Comparison of ENCODE assay signal across 19 cellular contexts in genomic region chr5:154571325-154572035, GRCh38.
DNase-seq lines count a peak whose midpoint lies in the region; ATAC-seq and TF ChIP-seq lines count a peak whose summit lies in the region.
"Had no signal": no experiment of that assay in that cellular context is flagged by ENCODE, and none has a peak within 500 bp of the region (broad histone marks: within the 10 kb centered on the region; RNA-seq: fewer than 3 reads in every experiment).

No MANE protein-coding gene starts in this region.

- H3K9me3 ChIP-seq in mesodermal cell (ENCODE audit: control insufficient read depth, low read length): no peaks in the 10 kb centered on the region
- H3K9me3 ChIP-seq: A549, Caco-2, HAP-1 had no signal

- H3K79me2 ChIP-seq in GM23338 (replicated peaks; ENCODE audit: insufficient read depth): no peaks in the 10 kb centered on the region

- CTCF ChIA-PET in WTC11 (lab: Charles Lee): interaction anchor here (1.0 to 3.5 kb wide), 2 partner anchors 50 to 401 kb away, joined by 3 to 23 read pairs; no protein-coding TSS in a partner anchor

- peak overlapping the region; percentile 88 for H2AFZ ChIP-seq in GM23338

- POLR2A ChIA-PET in WTC11 (lab: Charles Lee): no interaction called here

- no peaks in the 10 kb centered on the region for H3K27me3 ChIP-seq in GM23338 (ENCODE audit: insufficient read depth)

- H3K4me2 ChIP-seq in GM23338: no peak overlapping the region
- H3K4me2 ChIP-seq: A549 had no signal

- peaks cover 15% of the 10 kb centered on the region for H3K4me1 ChIP-seq in GM23338 (ENCODE audit: insufficient read depth)
- peaks cover 37% of the 10 kb centered on the region for H3K4me1 ChIP-seq in mesodermal cell (ENCODE audit: control insufficient read depth, insufficient read depth, low read length, poor library complexity, severe bottlenecking)
- H3K4me1 ChIP-seq: Caco-2 had no signal

- H3K27ac ChIP-seq in GM23338 (ENCODE audit: low read depth) (no peak overlapping the region), mesodermal cell (ENCODE audit: low read depth, low read length, severe bottlenecking) (peak overlapping the region; percentile 60)
- H3K27ac ChIP-seq: 22Rv1, A549, C4-2B had no signal

- no peaks in the 10 kb centered on the region for H3K9me2 ChIP-seq in GM23338 (ENCODE audit: insufficient read depth)

- H3K36me3 ChIP-seq in GM23338 (ENCODE audit: insufficient read depth) (no peaks in the 10 kb centered on the region), mesodermal cell (ENCODE audit: control insufficient read depth, insufficient read depth, low read length) (no peaks in the 10 kb centered on the region)
- H3K36me3 ChIP-seq: HAP-1 had no signal

- H3K27me3 Mint-ChIP-seq in GM23338 (ENCODE audit: insufficient read depth, low read depth, poor library complexity): peaks cover 8% of the 10 kb centered on the region
- peaks cover 4% of the 10 kb centered on the region for H3K27me3 Mint-ChIP-seq in WTC11 (ENCODE audit: low read depth)
- peaks cover 59% of the 10 kb centered on the region for H3K27me3 Mint-ChIP-seq in osteocyte (ENCODE audit: unreplicated experiment)
- peaks cover 18% of the 10 kb centered on the region for H3K27me3 Mint-ChIP-seq in activated T-helper 1 cell treated with anti-CD3 and anti-CD28 coated beads, Interleukin-12 subunit alpha, Interleukin-12 subunit beta, Interleukin-2, Interleukin-4 antibody, amounts not matched to agents 30 ng/mL and 10 ng/mL and 1 ng/mL, durations not matched to agents 14 hours and 24 hours and 36 hours (ENCODE audit: insufficient read depth)

- ATAC-seq in GM23338 (peak; percentile 60), WTC11 (peak; percentile 63)
- ATAC-seq: A549 had no signal

- H3K9me3 Mint-ChIP-seq in GM23338 (no peaks in the 10 kb centered on the region), WTC11 (no peaks in the 10 kb centered on the region), osteocyte (ENCODE audit: unreplicated experiment) (no peaks in the 10 kb centered on the region)
- H3K9me3 Mint-ChIP-seq in activated T-helper 1 cell treated with anti-CD3 and anti-CD28 coated beads, Interleukin-12 subunit alpha, Interleukin-12 subunit beta, Interleukin-2, Interleukin-4 antibody, amounts not matched to agents 30 ng/mL and 10 ng/mL and 1 ng/mL, durations not matched to agents 14 hours and 24 hours and 36 hours: no peaks in the 10 kb centered on the region
- H3K9me3 Mint-ChIP-seq: CD4-positive, alpha-beta T cell had no signal

- no peaks in the 10 kb centered on the region for H4K20me1 ChIP-seq in GM23338 (replicated peaks; ENCODE audit: insufficient read depth)

- H3F3A ChIP-seq in GM23338 (replicated peaks; ENCODE audit: low read depth): 0 out of 2 replicates have a peak, but pooled peaks cover 7% of the 10 kb centered on the region

- H3K27ac Mint-ChIP-seq in GM23338 (no peak overlapping the region), WTC11 (no peak overlapping the region), osteocyte (ENCODE audit: unreplicated experiment) (no peak overlapping the region)
- H3K27ac Mint-ChIP-seq in activated T-helper 1 cell treated with anti-CD3 and anti-CD28 coated beads, Interleukin-12 subunit alpha, Interleukin-12 subunit beta, Interleukin-2, Interleukin-4 antibody, amounts not matched to agents 30 ng/mL and 10 ng/mL and 1 ng/mL, durations not matched to agents 14 hours and 24 hours and 36 hours: no peak overlapping the region
- H3K27ac Mint-ChIP-seq: CD4-positive, alpha-beta T cell had no signal

- H3K36me3 Mint-ChIP-seq in GM23338 (ENCODE audit: low read depth) (no peaks in the 10 kb centered on the region), WTC11 (no peaks in the 10 kb centered on the region), osteocyte (ENCODE audit: unreplicated experiment) (no peaks in the 10 kb centered on the region)
- no peaks in the 10 kb centered on the region for H3K36me3 Mint-ChIP-seq in activated T-helper 1 cell treated with anti-CD3 and anti-CD28 coated beads, Interleukin-12 subunit alpha, Interleukin-12 subunit beta, Interleukin-2, Interleukin-4 antibody, amounts not matched to agents 30 ng/mL and 10 ng/mL and 1 ng/mL, durations not matched to agents 14 hours and 24 hours and 36 hours (ENCODE audit: low read depth)

- H3K4me3 Mint-ChIP-seq in GM23338 (no peak overlapping the region), WTC11 (no peak overlapping the region), osteocyte (ENCODE audit: unreplicated experiment) (no peak overlapping the region)
- no peak overlapping the region for H3K4me3 Mint-ChIP-seq in activated T-helper 1 cell treated with anti-CD3 and anti-CD28 coated beads, Interleukin-12 subunit alpha, Interleukin-12 subunit beta, Interleukin-2, Interleukin-4 antibody, amounts not matched to agents 30 ng/mL and 10 ng/mL and 1 ng/mL, durations not matched to agents 14 hours and 24 hours and 36 hours
- H3K4me3 Mint-ChIP-seq: CD4-positive, alpha-beta T cell had no signal

- intact Hi-C loops in activated T-helper 1 cell treated with anti-CD3 and anti-CD28 coated beads, Interleukin-12 subunit alpha, Interleukin-12 subunit beta, Interleukin-2, Interleukin-4 antibody, amounts not matched to agents 30 ng/mL and 10 ng/mL and 1 ng/mL, durations not matched to agents 14 hours and 24 hours and 36 hours (cut with micrococcal nuclease): no loop called here

- H3K4me1 Mint-ChIP-seq in GM23338 (peaks cover 11% of the 10 kb centered on the region), WTC11 (peaks cover 15% of the 10 kb centered on the region), osteocyte (ENCODE audit: unreplicated experiment) (no peaks in the 10 kb centered on the region)
- H3K4me1 Mint-ChIP-seq in activated T-helper 1 cell treated with anti-CD3 and anti-CD28 coated beads, Interleukin-12 subunit alpha, Interleukin-12 subunit beta, Interleukin-2, Interleukin-4 antibody, amounts not matched to agents 30 ng/mL and 10 ng/mL and 1 ng/mL, durations not matched to agents 14 hours and 24 hours and 36 hours (ENCODE audit: low read depth): no peaks in the 10 kb centered on the region

- TF ChIP-seq CTCF in GM23338 (conservative IDR thresholded peaks at IDR 0.05; ENCODE audit: low read depth in 2 of 2) (no peak), WTC11 (IDR thresholded peaks at IDR 0.05) (no peak), osteocyte (IDR thresholded peaks at IDR 0.05) (no peak)

- no peak overlapping the region for H3K4me3 ChIP-seq in GM23338
- H3K4me3 ChIP-seq in mesodermal cell (ENCODE audit: extremely low read depth, insufficient read depth, low read length, poor library complexity, severe bottlenecking): no peak overlapping the region
- H3K4me3 ChIP-seq: A549, HAP-1 had no signal

- DNase-seq in GM23338 (ENCODE audit: low spot score): peak; percentile 24
- DNase-seq in WTC11 (ENCODE audit: low spot score): no peak
- DNase-seq in osteocyte (ENCODE audit: extremely low spot score, unreplicated experiment): peak; percentile 46
- DNase-seq in NCI-H524 treated with DMSO at 0.1 percent for 48 hours (lab: John Stamatoyannopoulos, UW): no peak
- no peak for DNase-seq in activated T-helper 1 cell treated with anti-CD3 and anti-CD28 coated beads, Interleukin-12 subunit alpha, Interleukin-12 subunit beta, Interleukin-2, Interleukin-4 antibody, amounts not matched to agents 30 ng/mL and 10 ng/mL and 1 ng/mL, durations not matched to agents 14 hours and 24 hours and 36 hours (ENCODE audit: low spot score)
- no peak for DNase-seq in H4 (ENCODE audit: low spot score)
- DNase-seq in DMS114 treated with DMSO at 0.1 percent for 48 hours (lab: John Stamatoyannopoulos, UW; ENCODE audit: unreplicated experiment): no peak
- DNase-seq: AML-193; Caco-2; CD4-positive, alpha-beta T cell; DMS153; DMS79; GDM1; GOT3 had no signal

- 44 to 51% methylated on average over 2 to 3 of the region's 6 CpGs for WGBS in mesodermal cell (ENCODE audit: insufficient coverage in 2 of 2), 2 experiments

TF ChIP-seq in GM23338, 12 proteins besides CTCF, POLR2A, EP300 and RAD21 (continues in another document):
- TF ChIP-seq STAT1 (IDR thresholded peaks at IDR 0.05; ENCODE audit: unreplicated experiment): no peak

TF ChIP-seq in WTC11, 78 proteins besides CTCF, POLR2A, EP300 and RAD21 (continues in another document):
- no peak for TF ChIP-seq USF2 (CRISPR knock-in tag; IDR thresholded peaks at IDR 0.05)
- TF ChIP-seq FOXJ3 (CRISPR knock-in tag; IDR thresholded peaks at IDR 0.05; ENCODE audit: borderline replicate concordance): no peak
- no peak for TF ChIP-seq GRHL2 (CRISPR knock-in tag; IDR thresholded peaks at IDR 0.05; ENCODE audit: insufficient replicate concordance, severe bottlenecking)
- TF ChIP-seq TEAD1 (CRISPR knock-in tag; IDR thresholded peaks at IDR 0.05): no peak
- TF ChIP-seq TP53 (CRISPR knock-in tag; IDR thresholded peaks at IDR 0.05): no peak
- no peak for TF ChIP-seq ZSCAN18 (CRISPR knock-in tag; IDR thresholded peaks at IDR 0.05)
- TF ChIP-seq TCF7 (CRISPR knock-in tag; IDR thresholded peaks at IDR 0.05; ENCODE audit: low read depth): no peak
- TF ChIP-seq ZNF232 (CRISPR knock-in tag; IDR thresholded peaks at IDR 0.05): no peak
- TF ChIP-seq SOX15 (CRISPR knock-in tag; IDR thresholded peaks at IDR 0.05): no peak

Comparison
In these comparisons a context has a peak if more than half of its experiments do, and no peak if none do; other contexts are left out.
1. DNase-seq: peak in GM23338 (single experiment) and osteocyte (single experiment); none in WTC11 (single experiment), NCI-H524 treated with DMSO at 0.1 percent for 48 hours (single experiment), activated T-helper 1 cell treated with anti-CD3 and anti-CD28 coated beads, Interleukin-12 subunit alpha, Interleukin-12 subunit beta, Interleukin-2, Interleukin-4 antibody, amounts not matched to agents 30 ng/mL and 10 ng/mL and 1 ng/mL, durations not matched to agents 14 hours and 24 hours and 36 hours (single experiment), H4 (single experiment) and DMS114 treated with DMSO at 0.1 percent for 48 hours (single experiment).